Comparison of ENCODE assay signal across 23 cellular contexts in the genomic region with DNA sequence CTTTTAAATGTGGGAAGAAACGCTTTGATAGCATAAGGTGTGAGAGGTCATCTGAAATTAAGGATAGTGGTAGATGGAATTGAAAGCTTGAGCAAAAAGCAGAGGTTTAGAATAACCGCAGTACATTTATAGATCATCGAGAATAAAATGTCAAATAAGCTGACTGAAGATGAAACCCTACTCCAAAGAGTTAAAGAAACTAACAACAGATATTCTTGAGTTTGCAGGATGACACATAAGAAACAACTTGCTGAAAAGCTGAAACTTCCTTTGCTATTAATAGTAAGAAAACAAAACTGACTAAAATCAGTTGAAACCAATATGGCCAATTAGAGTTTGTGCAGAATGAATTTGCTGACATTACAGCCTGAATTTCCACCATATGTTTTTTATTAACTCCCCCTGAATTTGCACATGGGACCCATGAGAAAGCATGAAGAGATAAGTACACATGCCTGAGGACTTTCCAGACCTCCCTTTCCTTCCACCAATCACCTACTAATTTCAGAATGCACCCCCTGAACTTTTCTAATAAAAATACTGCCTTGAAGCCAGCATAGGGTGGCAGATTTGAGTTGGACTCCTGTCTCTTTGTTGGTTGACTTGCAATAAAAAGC. TPM values are rescaled to one million over a fixed set of nuclear protein-coding genes. Genes with fewer than 3 reads are reported as not detected.
DNase-seq lines count a peak whose midpoint lies in the region; ATAC-seq lines count a peak whose summit lies in the region.
"Had no signal": no experiment of that assay in that cellular context is flagged by ENCODE, and none has a peak within 500 bp of the region (broad histone marks: within the 10 kb centered on the region; RNA-seq: fewer than 3 reads in every experiment).

No MANE protein-coding gene starts in this region.

- peak; percentile 41 for ATAC-seq in GM18498 (IDR thresholded peaks at IDR 0.05; ENCODE audit: unreplicated experiment)
- peak; percentile 79 for ATAC-seq in GM21390 (IDR thresholded peaks at IDR 0.05; ENCODE audit: unreplicated experiment)
- ATAC-seq in HG03280 (IDR thresholded peaks at IDR 0.05; ENCODE audit: unreplicated experiment) = peak; percentile 72
- no peak for ATAC-seq in activated T-cell treated with anti-CD3 and anti-CD28 coated beads, Interleukin-2, amount 50 U/mL, for 4 hours
- ATAC-seq in stimulated activated naive B cell treated with anti-CD40 and anti-IgM and Interleukin-4, amounts not matched to agents 10 μg/mL and 1 μg/mL and 100 μg/mL, for 72 hours (replicated peaks) = no peak
- ATAC-seq: Right ventricle myocardium inferior, T-helper 17 cell had no signal

- H3K4me3 ChIP-seq in adipocyte (ENCODE audit: low read length) = no peak overlapping the region
- H3K4me3 ChIP-seq: ovary had no signal

- no peaks in the 10 kb centered on the region for H3K4me1 ChIP-seq in adipocyte (ENCODE audit: control insufficient read depth, insufficient read depth, low read length)

- H3K27me3 ChIP-seq in adipocyte (replicated peaks; ENCODE audit: control insufficient read depth, insufficient read depth, low read length) = peaks cover 9% of the 10 kb centered on the region
- H3K27me3 ChIP-seq: ovary had no signal

- DNase-seq in adipocyte (ENCODE audit: low read depth) (peak; percentile 4), NCI-H187 treated with DMSO at 0.1 percent for 48 hours (lab: John Stamatoyannopoulos, UW) (no peak)
- no peak for DNase-seq in activated T-cell treated with anti-CD3 and anti-CD28 coated beads, Interleukin-2, amount 50 U/mL, for 4 hours
- DNase-seq in stimulated activated naive CD4-positive, alpha-beta T cell (lab: John Stamatoyannopoulos, UW) = no peak
- no peak for DNase-seq in stimulated activated naive B cell treated with anti-CD40 and anti-IgM and Interleukin-4, amounts not matched to agents 10 μg/mL and 1 μg/mL and 100 μg/mL, for 72 hours
- DNase-seq: CD8-positive, alpha-beta memory T cell; DMS79 treated with DMSO at 0.1 percent for 48 hours; effector memory CD4-positive, alpha-beta T cell; kidney; mammary epithelial cell; NCI-H187; ovary; stimulated activated CD4-positive, alpha-beta T cell treated with anti-CD3 and anti-CD28 coated beads, Interleukin-2, amount 100 ng/mL, for 24 hours; T-helper 17 cell; WERI-Rb-1 had no signal

- no peak overlapping the region for H3K9ac ChIP-seq in adipocyte (ENCODE audit: low read length)

- no peaks in the 10 kb centered on the region for H3K9me3 ChIP-seq in adipocyte (ENCODE audit: control insufficient read depth, low read length)
- H3K9me3 ChIP-seq: ovary had no signal

- H3K27ac Mint-ChIP-seq in stimulated activated naive B cell treated with anti-CD40 and anti-IgM and Interleukin-4, amounts not matched to agents 10 μg/mL and 1 μg/mL and 100 μg/mL, for 72 hours = no peak overlapping the region
- H3K27ac Mint-ChIP-seq: activated T-helper 2 cell treated with anti-CD3 and anti-CD28 coated beads, Interferon-gamma antibody, Interleukin-2, Interleukin-4, amounts not matched to agents 10 μg/mL and 5 μg/mL and 100 μg/mL, durations not matched to agents 14 hours and 24 hours and 36 hours; CD8-positive, alpha-beta memory T cell; T-helper 17 cell had no signal

- H3K36me3 Mint-ChIP-seq in activated T-cell treated with anti-CD3 and anti-CD28 coated beads, Interleukin-2, amount 50 U/mL, for 4 hours (ENCODE audit: insufficient read depth) = no peaks in the 10 kb centered on the region
- H3K36me3 Mint-ChIP-seq in stimulated activated naive B cell treated with anti-CD40 and anti-IgM and Interleukin-4, amounts not matched to agents 10 μg/mL and 1 μg/mL and 100 μg/mL, for 72 hours = no peaks in the 10 kb centered on the region

- peaks cover 11% of the 10 kb centered on the region for H3K9me3 Mint-ChIP-seq in activated T-cell treated with anti-CD3 and anti-CD28 coated beads, Interleukin-2, amount 50 U/mL, for 4 hours
- peaks cover 8 to 10% of the 10 kb centered on the region in 2 donors for H3K9me3 Mint-ChIP-seq in stimulated activated naive B cell treated with anti-CD40 and anti-IgM and Interleukin-4, amounts not matched to agents 10 μg/mL and 1 μg/mL and 100 μg/mL, for 72 hours
- H3K9me3 Mint-ChIP-seq: activated T-helper 2 cell treated with anti-CD3 and anti-CD28 coated beads, Interferon-gamma antibody, Interleukin-2, Interleukin-4, amounts not matched to agents 10 μg/mL and 5 μg/mL and 100 μg/mL, durations not matched to agents 14 hours and 24 hours and 36 hours had no signal

- no peaks in the 10 kb centered on the region for H3K36me3 ChIP-seq in adipocyte (ENCODE audit: control insufficient read depth, insufficient read depth, low read length, severe bottlenecking)
- H3K36me3 ChIP-seq: ovary, WERI-Rb-1 had no signal

- H3K4me3 Mint-ChIP-seq in activated T-cell treated with anti-CD3 and anti-CD28 coated beads, Interleukin-2, amount 50 U/mL, for 4 hours = no peak overlapping the region
- H3K4me3 Mint-ChIP-seq in stimulated activated naive B cell treated with anti-CD40 and anti-IgM and Interleukin-4, amounts not matched to agents 10 μg/mL and 1 μg/mL and 100 μg/mL, for 72 hours = no peak overlapping the region
- H3K4me3 Mint-ChIP-seq: CD8-positive, alpha-beta memory T cell; T-helper 17 cell had no signal

- peaks cover 24% of the 10 kb centered on the region for H3K27me3 Mint-ChIP-seq in activated T-cell treated with anti-CD3 and anti-CD28 coated beads, Interleukin-2, amount 50 U/mL, for 4 hours (ENCODE audit: low read depth)
- peaks cover 15 to 28% of the 10 kb centered on the region in 2 donors for H3K27me3 Mint-ChIP-seq in stimulated activated naive B cell treated with anti-CD40 and anti-IgM and Interleukin-4, amounts not matched to agents 10 μg/mL and 1 μg/mL and 100 μg/mL, for 72 hours

- no peaks in the 10 kb centered on the region for H3K4me1 Mint-ChIP-seq in activated T-cell treated with anti-CD3 and anti-CD28 coated beads, Interleukin-2, amount 50 U/mL, for 4 hours (ENCODE audit: low read depth)
- no peaks in the 10 kb centered on the region for H3K4me1 Mint-ChIP-seq in stimulated activated naive B cell treated with anti-CD40 and anti-IgM and Interleukin-4, amounts not matched to agents 10 μg/mL and 1 μg/mL and 100 μg/mL, for 72 hours
- H3K4me1 Mint-ChIP-seq: T-helper 17 cell had no signal

RNA-seq across cellular contexts. Expression of a gene that starts 1.7 kb away (rescaled TPM):
- not detected for total RNA-seq in activated T-cell treated with anti-CD3 and anti-CD28 coated beads, Interleukin-2, amount 50 U/mL, for 4 hours
- total RNA-seq: activated T-helper 2 cell treated with anti-CD3 and anti-CD28 coated beads, Interferon-gamma antibody, Interleukin-2, Interleukin-4, amounts not matched to agents 10 μg/mL and 5 μg/mL and 100 μg/mL, durations not matched to agents 14 hours and 24 hours and 36 hours; CD8-positive, alpha-beta memory T cell; fibroblast of lung; kidney; mammary epithelial cell; MCF 10A; NCI-H460; ovary; Right ventricle myocardium inferior; T-helper 17 cell had no signal

Comparison
In these comparisons a context has a peak if more than half of its experiments do, and no peak if none do; other contexts are left out.
1. ATAC-seq: peak in GM18498 (single experiment), GM21390 (single experiment) and HG03280 (single experiment); none in activated T-cell treated with anti-CD3 and anti-CD28 coated beads, Interleukin-2, amount 50 U/mL, for 4 hours (0 of 2) and stimulated activated naive B cell treated with anti-CD40 and anti-IgM and Interleukin-4, amounts not matched to agents 10 μg/mL and 1 μg/mL and 100 μg/mL, for 72 hours (0 of 2).